Comparison of ENCODE assay signal across 7 cellular contexts in genomic region chr2:103367877-103368276, GRCh38.
"Had no signal": no experiment of that assay in that cellular context is flagged by ENCODE, and none has a peak within 500 bp of the region (broad histone marks: within the 10 kb centered on the region; RNA-seq: fewer than 3 reads in every experiment).

No MANE protein-coding gene starts in this region.

- ATAC-seq: GM12878 had no signal

- DNase-seq: GDM1, GF-D8 had no signal

- FAIRE-seq: GM12878, GM12891, GM12892, GM18507, GM19239 had no signal

- H3K4me3 ChIP-seq: GM12878 had no signal
